Comparison of ENCODE assay signal across 14 cellular contexts in genomic region chr3:113167929-113168771, GRCh38. TPM values are rescaled to one million over a fixed set of nuclear protein-coding genes. Genes with fewer than 3 reads are reported as not detected.
A peak's percentile ranks its signal among the peaks of the same experiment; 100 is the strongest.
DNase-seq lines count a peak whose midpoint lies in the region; ATAC-seq and TF ChIP-seq lines count a peak whose summit lies in the region.
"Had no signal": no experiment of that assay in that cellular context is flagged by ENCODE, and none has a peak within 500 bp of the region (broad histone marks: within the 10 kb centered on the region; RNA-seq: fewer than 3 reads in every experiment).

No MANE protein-coding gene starts in this region.

- H3K27ac ChIP-seq in SJCRH30: no peak overlapping the region
- no peak overlapping the region for H3K27ac ChIP-seq in osteoblast (ENCODE audit: low read depth, low read length)
- H3K27ac ChIP-seq in upper lobe of right lung: no peak overlapping the region
- H3K27ac ChIP-seq: HL-60 had no signal

- H3K36me3 Mint-ChIP-seq in activated T-helper 1 cell treated with anti-CD3 and anti-CD28 coated beads, Interleukin-12 subunit alpha, Interleukin-12 subunit beta, Interleukin-2, Interleukin-4 antibody, amounts not matched to agents 30 ng/mL and 10 ng/mL and 1 ng/mL, durations not matched to agents 14 hours and 24 hours and 36 hours (ENCODE audit: low read depth): no peaks in the 10 kb centered on the region
- H3K36me3 Mint-ChIP-seq: WTC11 had no signal

- H3K27me3 Mint-ChIP-seq in activated T-helper 1 cell treated with anti-CD3 and anti-CD28 coated beads, Interleukin-12 subunit alpha, Interleukin-12 subunit beta, Interleukin-2, Interleukin-4 antibody, amounts not matched to agents 30 ng/mL and 10 ng/mL and 1 ng/mL, durations not matched to agents 14 hours and 24 hours and 36 hours (ENCODE audit: insufficient read depth): peaks cover 2% of the 10 kb centered on the region
- H3K27me3 Mint-ChIP-seq: type B pancreatic cell had no signal

- H4K20me1 ChIP-seq in osteoblast (ENCODE audit: insufficient read depth, low read length): no peaks in the 10 kb centered on the region

- no peaks in the 10 kb centered on the region for H3K4me1 Mint-ChIP-seq in activated T-helper 1 cell treated with anti-CD3 and anti-CD28 coated beads, Interleukin-12 subunit alpha, Interleukin-12 subunit beta, Interleukin-2, Interleukin-4 antibody, amounts not matched to agents 30 ng/mL and 10 ng/mL and 1 ng/mL, durations not matched to agents 14 hours and 24 hours and 36 hours (ENCODE audit: low read depth)
- H3K4me1 Mint-ChIP-seq: activated naive CD8-positive, alpha-beta T cell treated with anti-CD3 and anti-CD28 coated beads, Interleukin-2, amount 50 U/mL, for 24 hours had no signal

- peak overlapping the region; percentile 33 for H2AFZ ChIP-seq in osteoblast (ENCODE audit: low read length)

- no peak for TF ChIP-seq CTCF in osteoblast (IDR thresholded peaks at IDR 0.05; ENCODE audit: extremely low read depth, low read depth, low read length)
- no peak for TF ChIP-seq CTCF in upper lobe of right lung (IDR thresholded peaks at IDR 0.05)

- no peaks in the 10 kb centered on the region for H3K79me2 ChIP-seq in osteoblast (ENCODE audit: insufficient read depth, low read length)

- no peaks in the 10 kb centered on the region for H3K27me3 ChIP-seq in SJCRH30
- no peaks in the 10 kb centered on the region for H3K27me3 ChIP-seq in osteoblast (ENCODE audit: insufficient read depth, low read length)
- no peaks in the 10 kb centered on the region for H3K27me3 ChIP-seq in upper lobe of right lung

- H3K9me3 ChIP-seq in SJCRH30 (replicated peaks): no peaks in the 10 kb centered on the region
- no peaks in the 10 kb centered on the region for H3K9me3 ChIP-seq in osteoblast (ENCODE audit: low read depth, low read length)
- no peaks in the 10 kb centered on the region for H3K9me3 ChIP-seq in upper lobe of right lung

- H3K4me3 ChIP-seq in SJCRH30 (no peak overlapping the region), osteoblast (ENCODE audit: insufficient read depth, low read length) (no peak overlapping the region), upper lobe of right lung (no peak overlapping the region)
- H3K4me3 ChIP-seq: coronary artery, lung had no signal

- no peak overlapping the region for H3K4me2 ChIP-seq in osteoblast (ENCODE audit: insufficient read depth, low read length)

- no peak overlapping the region for H3K27ac Mint-ChIP-seq in activated T-helper 1 cell treated with anti-CD3 and anti-CD28 coated beads, Interleukin-12 subunit alpha, Interleukin-12 subunit beta, Interleukin-2, Interleukin-4 antibody, amounts not matched to agents 30 ng/mL and 10 ng/mL and 1 ng/mL, durations not matched to agents 14 hours and 24 hours and 36 hours
- H3K27ac Mint-ChIP-seq: activated naive CD8-positive, alpha-beta T cell treated with anti-CD3 and anti-CD28 coated beads, Interleukin-2, amount 50 U/mL, for 24 hours; WTC11 had no signal

- peaks cover 25% of the 10 kb centered on the region for H3K4me1 ChIP-seq in SJCRH30
- peaks cover 8% of the 10 kb centered on the region for H3K4me1 ChIP-seq in osteoblast (ENCODE audit: insufficient read depth, low read length)
- H3K4me1 ChIP-seq in upper lobe of right lung: no peaks in the 10 kb centered on the region

- no peaks in the 10 kb centered on the region for H3K9me3 Mint-ChIP-seq in activated T-helper 1 cell treated with anti-CD3 and anti-CD28 coated beads, Interleukin-12 subunit alpha, Interleukin-12 subunit beta, Interleukin-2, Interleukin-4 antibody, amounts not matched to agents 30 ng/mL and 10 ng/mL and 1 ng/mL, durations not matched to agents 14 hours and 24 hours and 36 hours
- H3K9me3 Mint-ChIP-seq: activated naive CD8-positive, alpha-beta T cell treated with anti-CD3 and anti-CD28 coated beads, Interleukin-2, amount 50 U/mL, for 24 hours; type B pancreatic cell had no signal

- ATAC-seq in HG03378 (IDR thresholded peaks at IDR 0.05; ENCODE audit: unreplicated experiment) (no peak), upper lobe of right lung (no peak), HG03432 (IDR thresholded peaks at IDR 0.05; ENCODE audit: unreplicated experiment) (no peak)
- ATAC-seq: activated naive CD8-positive, alpha-beta T cell treated with anti-CD3 and anti-CD28 coated beads, Interleukin-2, amount 50 U/mL, for 24 hours had no signal

- no peak overlapping the region for H3K4me3 Mint-ChIP-seq in activated T-helper 1 cell treated with anti-CD3 and anti-CD28 coated beads, Interleukin-12 subunit alpha, Interleukin-12 subunit beta, Interleukin-2, Interleukin-4 antibody, amounts not matched to agents 30 ng/mL and 10 ng/mL and 1 ng/mL, durations not matched to agents 14 hours and 24 hours and 36 hours
- H3K4me3 Mint-ChIP-seq: activated naive CD8-positive, alpha-beta T cell treated with anti-CD3 and anti-CD28 coated beads, Interleukin-2, amount 50 U/mL, for 24 hours; WTC11 had no signal

- intact Hi-C loops in upper lobe of right lung (cut with DNase I): no loop called here
- intact Hi-C loops in activated T-helper 1 cell treated with anti-CD3 and anti-CD28 coated beads, Interleukin-12 subunit alpha, Interleukin-12 subunit beta, Interleukin-2, Interleukin-4 antibody, amounts not matched to agents 30 ng/mL and 10 ng/mL and 1 ng/mL, durations not matched to agents 14 hours and 24 hours and 36 hours (cut with micrococcal nuclease): no loop called here

- peak; percentile 89 for DNase-seq in COR-L47 (lab: John Stamatoyannopoulos, UW)
- DNase-seq in NCI-H1436 treated with DMSO at 0.1 percent for 48 hours (lab: John Stamatoyannopoulos, UW): peak; percentile 97
- DNase-seq in SJCRH30: peak; percentile 10 to 46
- no peak for DNase-seq in osteoblast (ENCODE audit: insufficient read length, low spot score, missing footprints)
- DNase-seq in upper lobe of right lung: no peak
- DNase-seq in activated T-helper 1 cell treated with anti-CD3 and anti-CD28 coated beads, Interleukin-12 subunit alpha, Interleukin-12 subunit beta, Interleukin-2, Interleukin-4 antibody, amounts not matched to agents 30 ng/mL and 10 ng/mL and 1 ng/mL, durations not matched to agents 14 hours and 24 hours and 36 hours (ENCODE audit: low spot score): no peak
- DNase-seq: activated naive CD8-positive, alpha-beta T cell treated with anti-CD3 and anti-CD28 coated beads, Interleukin-2, amount 50 U/mL, for 24 hours had no signal

- H3K36me3 ChIP-seq in SJCRH30 (no peaks in the 10 kb centered on the region), osteoblast (ENCODE audit: insufficient read depth, low read length) (no peaks in the 10 kb centered on the region), upper lobe of right lung (no peaks in the 10 kb centered on the region)

RNA-seq across cellular contexts. Expression of gene BOC, which starts 43.2 kb away (rescaled TPM):
- total RNA-seq in SJCRH30 (2014; rRNA removed; shearing (Covaris generic)): 13.4 and 15.3 TPM in 2 replicates
- 22.8 and 29.2 TPM in 2 replicates for total RNA-seq in osteoblast
- total RNA-seq in upper lobe of right lung: 6.1 TPM
- 2.1 and 3.3 TPM in 2 replicates for total RNA-seq in activated T-helper 1 cell treated with anti-CD3 and anti-CD28 coated beads, Interleukin-12 subunit alpha, Interleukin-12 subunit beta, Interleukin-2, Interleukin-4 antibody, amounts not matched to agents 30 ng/mL and 10 ng/mL and 1 ng/mL, durations not matched to agents 14 hours and 24 hours and 36 hours

Comparison
In these comparisons a context has a peak if more than half of its experiments do, and no peak if none do; other contexts are left out.
1. DNase-seq: peak in COR-L47 (single experiment), NCI-H1436 treated with DMSO at 0.1 percent for 48 hours (single experiment) and SJCRH30 (2 of 2); none in osteoblast (single experiment), upper lobe of right lung (single experiment) and activated T-helper 1 cell treated with anti-CD3 and anti-CD28 coated beads, Interleukin-12 subunit alpha, Interleukin-12 subunit beta, Interleukin-2, Interleukin-4 antibody, amounts not matched to agents 30 ng/mL and 10 ng/mL and 1 ng/mL, durations not matched to agents 14 hours and 24 hours and 36 hours (single experiment).